In the genomic region with DNA sequence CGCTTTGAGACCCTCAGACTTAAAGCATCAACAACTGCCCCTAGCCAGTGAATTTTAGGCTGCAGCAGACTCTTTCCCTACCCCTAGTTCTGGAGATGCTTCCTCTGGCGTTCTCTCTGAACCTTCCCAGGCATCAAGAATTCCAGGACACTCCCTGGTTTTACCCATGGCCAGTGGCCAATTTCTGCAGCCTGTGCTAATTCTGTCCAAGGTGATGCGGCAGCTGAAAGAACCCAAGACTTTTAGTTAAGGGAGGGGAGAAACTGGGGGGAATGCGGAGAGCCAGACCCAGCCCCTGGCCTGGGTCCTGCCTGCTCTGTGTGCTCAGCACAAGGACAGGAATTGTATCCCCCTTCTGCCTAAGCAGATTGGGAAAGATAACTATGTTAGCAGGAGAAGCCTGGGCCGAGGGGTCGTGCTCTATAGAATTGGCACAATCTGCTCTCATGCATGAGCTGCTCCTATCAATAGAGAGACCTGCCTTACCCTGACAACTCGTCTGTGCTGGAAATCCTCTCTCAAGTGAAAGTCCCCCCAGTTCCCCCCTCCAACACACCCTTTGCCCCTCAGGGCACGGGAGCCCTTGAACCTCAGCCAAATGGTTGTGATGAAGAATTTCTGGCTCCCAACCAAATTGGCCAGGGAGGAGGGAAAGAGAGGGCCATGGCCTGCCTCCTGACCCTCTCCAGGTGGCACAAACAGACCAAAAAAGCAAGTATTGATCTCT, we compare ENCODE assay signal across 1 cellular context.
TF ChIP-seq lines count a peak whose summit lies in the region.

No MANE protein-coding gene starts in this region.

TF ChIP-seq in Ishikawa, 13 proteins besides CTCF, POLR2A, EP300 and RAD21 (continued from another document):
- TF ChIP-seq, protein P1, sequence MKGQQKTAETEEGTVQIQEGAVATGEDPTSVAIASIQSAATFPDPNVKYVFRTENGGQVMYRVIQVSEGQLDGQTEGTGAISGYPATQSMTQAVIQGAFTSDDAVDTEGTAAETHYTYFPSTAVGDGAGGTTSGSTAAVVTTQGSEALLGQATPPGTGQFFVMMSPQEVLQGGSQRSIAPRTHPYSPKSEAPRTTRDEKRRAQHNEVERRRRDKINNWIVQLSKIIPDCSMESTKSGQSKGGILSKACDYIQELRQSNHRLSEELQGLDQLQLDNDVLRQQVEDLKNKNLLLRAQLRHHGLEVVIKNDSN (IDR thresholded peaks at IDR 0.05), result no peak
- TF ChIP-seq NFIC (IDR thresholded peaks at IDR 0.05), result peak; percentile 83
- TF ChIP-seq CEBPB (IDR thresholded peaks at IDR 0.05), result no peak
- TF ChIP-seq REST (IDR thresholded peaks at IDR 0.05; ENCODE audit: low read depth), result no peak
- no peak for TF ChIP-seq TAF1 (IDR thresholded peaks at IDR 0.05; ENCODE audit: low read depth)
- TF ChIP-seq CREB1 (IDR thresholded peaks at IDR 0.05; ENCODE audit: low read depth), result no peak
TF ChIP-seq in Ishikawa: peak in this region for 3.
